In genomic region chr1:161171696-161172095, GRCh38 we compare ENCODE assay signal across 29 cellular contexts. TPM values are rescaled to one million over a fixed set of nuclear protein-coding genes. Genes with fewer than 3 reads are reported as not detected.
DNase-seq lines count a peak whose midpoint lies in the region; ATAC-seq, FAIRE-seq and TF ChIP-seq lines count a peak whose summit lies in the region.
"Had no signal": no experiment of that assay in that cellular context is flagged by ENCODE, and none has a peak within 500 bp of the region (broad histone marks: within the 10 kb centered on the region; RNA-seq: fewer than 3 reads in every experiment).

No MANE protein-coding gene starts in this region.

- DNase-seq in activated naive CD4-positive, alpha-beta T cell treated with anti-CD3 and anti-CD28 coated beads, Interleukin-2, amount 50 U/mL, for 72 hours (ENCODE audit: low spot score in 2 of 2): no peak
- DNase-seq in activated naive CD4-positive, alpha-beta T cell treated with anti-CD3 and anti-CD28 coated beads for 36 hours: no peak
- no peak for DNase-seq in natural killer cell
- no peak for DNase-seq in dedifferentiated amniotic fluid mesenchymal stem cell (ENCODE audit: extremely low spot score)
- DNase-seq in small intestine: no peak
- DNase-seq in stimulated activated naive CD4-positive, alpha-beta T cell treated with Interleukin-2 at 50 U/mL for 16 hours (lab: John Stamatoyannopoulos, UW): no peak
- DNase-seq: activated CD4-positive, alpha-beta T cell treated with anti-CD3 and anti-CD28 coated beads, Interleukin-2, amount 50 U/mL, for 1 hour; activated effector memory CD4-positive, alpha-beta T cell treated with Interleukin-2 at 50 U/mL for 16 hours; AML-193; CD8-positive, alpha-beta memory T cell; colonic mucosa; DMS153; effector memory CD8-positive, alpha-beta T cell; esophagus squamous epithelium; KBM-7; MM.1S; NCI-H1417; stimulated activated CD4-positive, alpha-beta T cell treated with anti-CD3 and anti-CD28 coated beads, Interleukin-2, amount 100 ng/mL, for 48 hours; T-helper 9 cell; tibial artery had no signal

- H3K36me3 ChIP-seq in stomach smooth muscle (ENCODE audit: control insufficient read depth in 2 of 2, insufficient read depth in 2 of 2, low read length in 2 of 2) (peaks cover 47 to 51% of the 10 kb centered on the region in 2 donors), small intestine (ENCODE audit: control insufficient read depth in 2 of 2, insufficient read depth in 2 of 2, low read length in 2 of 2) (peaks cover 6 to 10% of the 10 kb centered on the region in 2 donors)

- peak overlapping the region in 1 of 2 donors; percentile 13 for H3K9ac ChIP-seq in stomach smooth muscle (ENCODE audit: low read length in 2 of 2)

- H3K4me1 ChIP-seq in stomach smooth muscle (ENCODE audit: control insufficient read depth, insufficient read depth, low read length): peaks cover 33% of the 10 kb centered on the region
- H3K4me1 ChIP-seq in small intestine (ENCODE audit: control insufficient read depth in 2 of 2, insufficient read depth in 1 of 2, low read depth in 1 of 2, low read length in 1 of 2): peaks cover 0 to 6% of the 10 kb centered on the region in 2 donors

- CTCF ChIA-PET in activated naive CD4-positive, alpha-beta T cell treated with anti-CD3 and anti-CD28 coated beads for 36 hours (lab: Charles Lee): interaction anchor here (1.0 to 1.1 kb wide), 2 partner anchors 10 to 55 kb away, joined by 4 to 5 read pairs; partner anchors contain the start of gene TOMM40L

- no peaks in the 10 kb centered on the region for H3K9me3 Mint-ChIP-seq in activated naive CD4-positive, alpha-beta T cell treated with anti-CD3 and anti-CD28 coated beads, Interleukin-2, amount 50 U/mL, for 72 hours
- no peaks in the 10 kb centered on the region for H3K9me3 Mint-ChIP-seq in activated naive CD4-positive, alpha-beta T cell treated with anti-CD3 and anti-CD28 coated beads for 36 hours
- H3K9me3 Mint-ChIP-seq in natural killer cell: no peaks in the 10 kb centered on the region
- H3K9me3 Mint-ChIP-seq: CD8-positive, alpha-beta memory T cell; effector memory CD8-positive, alpha-beta T cell; memory B cell; stimulated activated memory B cell treated with anti-CD40 and anti-IgM and Interleukin-4, amounts not matched to agents 10 μg/mL and 1 μg/mL and 100 μg/mL, for 72 hours; WTC11 had no signal

- H3K36me3 Mint-ChIP-seq in activated naive CD4-positive, alpha-beta T cell treated with anti-CD3 and anti-CD28 coated beads, Interleukin-2, amount 50 U/mL, for 72 hours: peaks cover 32 to 54% of the 10 kb centered on the region in 2 donors
- H3K36me3 Mint-ChIP-seq in activated naive CD4-positive, alpha-beta T cell treated with anti-CD3 and anti-CD28 coated beads for 36 hours (ENCODE audit: low read depth): peaks cover 23% of the 10 kb centered on the region
- H3K36me3 Mint-ChIP-seq in natural killer cell: peaks cover 29% of the 10 kb centered on the region

- H3K4me1 Mint-ChIP-seq in activated naive CD4-positive, alpha-beta T cell treated with anti-CD3 and anti-CD28 coated beads for 36 hours (ENCODE audit: low read depth): peaks cover 46% of the 10 kb centered on the region
- peaks cover 39 to 60% of the 10 kb centered on the region in 2 donors for H3K4me1 Mint-ChIP-seq in natural killer cell

- no peak for ATAC-seq in activated naive CD4-positive, alpha-beta T cell treated with anti-CD3 and anti-CD28 coated beads, Interleukin-2, amount 50 U/mL, for 72 hours
- no peak for ATAC-seq in natural killer cell
- ATAC-seq: effector memory CD8-positive, alpha-beta T cell; HCT116; Right ventricle myocardium inferior; stimulated activated memory B cell treated with anti-CD40 and anti-IgM and Interleukin-4, amounts not matched to agents 10 μg/mL and 1 μg/mL and 100 μg/mL, for 72 hours; WTC11 had no signal

- no peaks in the 10 kb centered on the region for H3K27me3 Mint-ChIP-seq in activated naive CD4-positive, alpha-beta T cell treated with anti-CD3 and anti-CD28 coated beads for 36 hours (ENCODE audit: low read depth)
- H3K27me3 Mint-ChIP-seq in natural killer cell (ENCODE audit: low read depth in 2 of 2): no peaks in the 10 kb centered on the region
- H3K27me3 Mint-ChIP-seq: effector memory CD8-positive, alpha-beta T cell; memory B cell; stimulated activated memory B cell treated with anti-CD40 and anti-IgM and Interleukin-4, amounts not matched to agents 10 μg/mL and 1 μg/mL and 100 μg/mL, for 72 hours had no signal

- H3K27ac Mint-ChIP-seq in activated naive CD4-positive, alpha-beta T cell treated with anti-CD3 and anti-CD28 coated beads, Interleukin-2, amount 50 U/mL, for 72 hours: peak overlapping the region; percentile 42 to 57
- H3K27ac Mint-ChIP-seq in activated naive CD4-positive, alpha-beta T cell treated with anti-CD3 and anti-CD28 coated beads for 36 hours: no peak overlapping the region
- H3K27ac Mint-ChIP-seq in natural killer cell: peak overlapping the region; percentile 48 to 73
- H3K27ac Mint-ChIP-seq: memory B cell, WTC11 had no signal

- intact Hi-C loops in activated naive CD4-positive, alpha-beta T cell treated with anti-CD3 and anti-CD28 coated beads for 36 hours (cut with micrococcal nuclease): no loop called here
- intact Hi-C loops in natural killer cell (cut with micrococcal nuclease): no loop called here

- H3K9me3 ChIP-seq in stomach smooth muscle (ENCODE audit: control insufficient read depth in 2 of 2, low read length in 2 of 2) (no peaks in the 10 kb centered on the region), small intestine (ENCODE audit: control insufficient read depth, low read depth) (no peaks in the 10 kb centered on the region)
- H3K9me3 ChIP-seq: colonic mucosa, esophagus squamous epithelium, tibial artery had no signal

- H3K27me3 ChIP-seq in stomach smooth muscle (ENCODE audit: control insufficient read depth in 1 of 2, insufficient read depth in 2 of 2, low read length in 2 of 2) (no peaks in the 10 kb centered on the region), small intestine (ENCODE audit: control insufficient read depth in 2 of 2, insufficient read depth in 2 of 2, low read length in 2 of 2) (no peaks in the 10 kb centered on the region)
- H3K27me3 ChIP-seq: colonic mucosa, esophagus squamous epithelium, tibial artery had no signal

- 0 out of 2 replicates have a peak overlapping the region, but pooled peaks have one; percentile 2 for H3K27ac ChIP-seq in VCaP
- peak overlapping the region; percentile 18 for H3K27ac ChIP-seq in stomach smooth muscle (ENCODE audit: low read length)
- peak overlapping the region in 1 of 2 donors; percentile 6 for H3K27ac ChIP-seq in small intestine (ENCODE audit: low read depth in 1 of 2, low read length in 1 of 2)
- H3K27ac ChIP-seq: colonic mucosa had no signal

- H3K4me3 ChIP-seq in stomach smooth muscle (ENCODE audit: low read length in 2 of 2) (no peak overlapping the region), small intestine (ENCODE audit: low read depth in 1 of 2, low read length in 2 of 2) (no peak overlapping the region)
- H3K4me3 ChIP-seq: colonic mucosa, esophagus squamous epithelium, tibial artery had no signal

- no peak for TF ChIP-seq CTCF in VCaP (conservative IDR thresholded peaks at IDR 0.05)
- TF ChIP-seq CTCF in natural killer cell (IDR thresholded peaks at IDR 0.05): no peak

- 84 to 92% (median 88%) methylated on average over 12 of the region's 12 CpGs for WGBS in small intestine, 3 donors

- no peak overlapping the region for H3K4me3 Mint-ChIP-seq in activated naive CD4-positive, alpha-beta T cell treated with anti-CD3 and anti-CD28 coated beads for 36 hours
- H3K4me3 Mint-ChIP-seq in natural killer cell: no peak overlapping the region
- H3K4me3 Mint-ChIP-seq: effector memory CD8-positive, alpha-beta T cell; memory B cell; stimulated activated memory B cell treated with anti-CD40 and anti-IgM and Interleukin-4, amounts not matched to agents 10 μg/mL and 1 μg/mL and 100 μg/mL, for 72 hours; WTC11 had no signal

- no peak for FAIRE-seq in small intestine (lab: Jason Lieb, UNC)
- FAIRE-seq: G401.6 had no signal

RNA-seq across cellular contexts. Expression of gene PPOX, which starts 5.5 kb away (rescaled TPM):
- 10 to 100 TPM; 28.2 to 41.0 TPM for total RNA-seq in activated naive CD4-positive, alpha-beta T cell treated with anti-CD3 and anti-CD28 coated beads, Interleukin-2, amount 50 U/mL, for 72 hours
- 10 to 100 TPM; 24.9 to 26.0 TPM for total RNA-seq in activated naive CD4-positive, alpha-beta T cell treated with anti-CD3 and anti-CD28 coated beads for 36 hours
- total RNA-seq in natural killer cell: 10 to 100 TPM; 45.5 to 66.3 (median 57.4) TPM
- 10 to 100 TPM; 12.6 to 51.9 (median 18.1) TPM for polyA plus RNA-seq in small intestine

RNA-seq across cellular contexts. Expression of gene B4GALT3, which starts 5.6 kb away (rescaled TPM):
- 10 to 100 TPM; 39.0 to 92.4 TPM for total RNA-seq in activated naive CD4-positive, alpha-beta T cell treated with anti-CD3 and anti-CD28 coated beads, Interleukin-2, amount 50 U/mL, for 72 hours
- 10 to 100 TPM; 45.7 to 49.0 TPM for total RNA-seq in activated naive CD4-positive, alpha-beta T cell treated with anti-CD3 and anti-CD28 coated beads for 36 hours
- total RNA-seq in natural killer cell: 10 to 100 TPM; 58.4 to 62.2 (median 59.4) TPM
- 10 to 100 TPM; 16.5 to 34.3 (median 25.1) TPM for polyA plus RNA-seq in small intestine

RNA-seq across cellular contexts. Expression of gene USP21, which starts 12.4 kb away (rescaled TPM):
- 10 to 100 TPM; 30.3 to 60.3 TPM for total RNA-seq in activated naive CD4-positive, alpha-beta T cell treated with anti-CD3 and anti-CD28 coated beads, Interleukin-2, amount 50 U/mL, for 72 hours
- total RNA-seq in activated naive CD4-positive, alpha-beta T cell treated with anti-CD3 and anti-CD28 coated beads for 36 hours: 10 to 100 TPM; 35.7 to 36.1 TPM
- 10 to 100 TPM; 31.6 to 40.3 (median 35.3) TPM for total RNA-seq in natural killer cell
- 10 to 100 TPM; 15.4 to 19.7 (median 16.1) TPM for polyA plus RNA-seq in small intestine

RNA-seq across cellular contexts. Expression of gene UFC1, which starts 17.9 kb away (rescaled TPM):
- 100 to 1,000 TPM in 1 of 2 donors, 10 to 100 TPM in 1; 95.8 to 239 TPM for total RNA-seq in activated naive CD4-positive, alpha-beta T cell treated with anti-CD3 and anti-CD28 coated beads, Interleukin-2, amount 50 U/mL, for 72 hours
- 10 to 100 TPM; 89.4 to 94.9 TPM for total RNA-seq in activated naive CD4-positive, alpha-beta T cell treated with anti-CD3 and anti-CD28 coated beads for 36 hours
- total RNA-seq in natural killer cell: 100 to 1,000 TPM; 109 to 155 (median 117) TPM
- 100 to 1,000 TPM; 148 to 193 (median 187) TPM for polyA plus RNA-seq in small intestine

RNA-seq across cellular contexts. Expression of gene ADAMTS4, which starts 27.2 kb away (rescaled TPM):
- 1 to 10 TPM; 2.7 to 4.2 TPM for total RNA-seq in activated naive CD4-positive, alpha-beta T cell treated with anti-CD3 and anti-CD28 coated beads, Interleukin-2, amount 50 U/mL, for 72 hours
- 10 to 100 TPM in 1 of 2 experiments, 1 to 10 TPM in 1; 6.5 to 10.6 TPM for total RNA-seq in activated naive CD4-positive, alpha-beta T cell treated with anti-CD3 and anti-CD28 coated beads for 36 hours
- under 1 TPM; 0.14 to 0.20 (median 0.14) TPM for total RNA-seq in natural killer cell
- 1 to 10 TPM in 1 of 3 donors, under 1 TPM in 2; under 0.01 to 7.9 (median 0.27) TPM for polyA plus RNA-seq in small intestine
- total RNA-seq: A172 had no signal
